ENCODE assay signal across 6 cellular contexts in genomic region chr7:48347426-48347825, GRCh38.
"Had no signal": no experiment of that assay in that cellular context is flagged by ENCODE, and none has a peak within 500 bp of the region (broad histone marks: within the 10 kb centered on the region; RNA-seq: fewer than 3 reads in every experiment).

No MANE protein-coding gene starts in this region.

- H3K9me3 Mint-ChIP-seq: HFFc6 had no signal

- H2AFZ ChIP-seq: GM23248 had no signal

- H3K27ac ChIP-seq: GM23248, HL-60 had no signal

- H3K36me3 ChIP-seq: HAP-1 had no signal

- H3K4me1 ChIP-seq: HAP-1 had no signal

- H3K4me3 ChIP-seq: GM23248, HAP-1 had no signal

- H3K9me3 ChIP-seq: HAP-1 had no signal

- H3K27ac Mint-ChIP-seq: HFFc6 had no signal

- DNase-seq: GM23248, HFFc6, KBM-7 had no signal

- H3K9ac ChIP-seq: GM23248 had no signal

- H3K4me3 Mint-ChIP-seq: HFFc6, IgD-negative memory B cell had no signal

- H3K4me1 Mint-ChIP-seq: IgD-negative memory B cell had no signal
